Comparison of ENCODE assay signal across 17 cellular contexts in genomic region chr2:79099140-79099686, GRCh38. TPM values are rescaled to one million over a fixed set of nuclear protein-coding genes. Genes with fewer than 3 reads are reported as not detected.
DNase-seq lines count a peak whose midpoint lies in the region; ATAC-seq and TF ChIP-seq lines count a peak whose summit lies in the region.
"Had no signal": no experiment of that assay in that cellular context is flagged by ENCODE, and none has a peak within 500 bp of the region (broad histone marks: within the 10 kb centered on the region; RNA-seq: fewer than 3 reads in every experiment).

No MANE protein-coding gene starts in this region.

- CTCF ChIA-PET in OCI-LY7 (lab: Charles Lee; ENCODE audit: unreplicated experiment) (no interaction called here), SK-N-SH (lab: Yijun Ruan, JAX) (no interaction called here)

- TF ChIP-seq EP300 in SK-N-SH (IDR thresholded peaks at IDR 0.05; ENCODE audit: borderline replicate concordance in 1 of 2, low read depth in 1 of 2, low read length in 1 of 2): no peak

- H3K4me1 ChIP-seq in BLaER1: peaks cover 30% of the 10 kb centered on the region
- peaks cover 26% of the 10 kb centered on the region for H3K4me1 ChIP-seq in OCI-LY7 (ENCODE audit: insufficient read depth, low read length, poor library complexity, severe bottlenecking)
- no peaks in the 10 kb centered on the region for H3K4me1 ChIP-seq in SK-N-SH (ENCODE audit: control insufficient read depth in 1 of 2, insufficient read depth in 2 of 2, low read depth in 1 of 2, low read length in 1 of 2)
- peaks cover 0 to 6% (median 0%) of the 10 kb centered on the region in 4 donors for H3K4me1 ChIP-seq in Peyer's patch

- TF ChIP-seq CTCF in OCI-LY7 (conservative IDR thresholded peaks at IDR 0.05; ENCODE audit: low read length) (no peak), SK-N-SH (IDR thresholded peaks at IDR 0.05) (no peak), Peyer's patch (IDR thresholded peaks at IDR 0.05) (no peak)

- H3K27ac ChIP-seq in BLaER1: peak overlapping the region; percentile 68
- peak overlapping the region; percentile 57 for H3K27ac ChIP-seq in OCI-LY7 (ENCODE audit: low read depth, low read length, poor library complexity, severe bottlenecking)
- no peak overlapping the region for H3K27ac ChIP-seq in SK-N-SH (ENCODE audit: low read depth in 2 of 2, low read length in 1 of 2)
- H3K27ac ChIP-seq in Peyer's patch: no peak overlapping the region
- H3K27ac ChIP-seq: GM23248 had no signal

- no peak overlapping the region for H3K9ac ChIP-seq in BLaER1
- H3K9ac ChIP-seq in SK-N-SH: no peak overlapping the region
- H3K9ac ChIP-seq: GM23248 had no signal

- H3K4me3 ChIP-seq in BLaER1 (no peak overlapping the region), OCI-LY7 (ENCODE audit: low read depth, low read length, poor library complexity, severe bottlenecking) (peak overlapping the region; percentile 38), SK-N-SH (ENCODE audit: low read depth in 2 of 2, low read length in 1 of 2) (no peak overlapping the region), Peyer's patch (no peak overlapping the region)
- H3K4me3 ChIP-seq: GM23248 had no signal

- TF ChIP-seq POLR2A in Peyer's patch (IDR thresholded peaks at IDR 0.05): no peak

- intact Hi-C loops in OCI-LY7 (cut with micrococcal nuclease; ENCODE audit: unreplicated experiment): no loop called here

- POLR2A ChIA-PET in OCI-LY7 (lab: Charles Lee): interaction anchor here (0.6 to 1.6 kb wide), 4 partner anchors 17 to 1651 kb away, joined by 3 to 4 read pairs (median 3); no protein-coding TSS in a partner anchor
- POLR2A ChIA-PET in SK-N-SH (lab: Yijun Ruan, JAX): no interaction called here

- no peak for TF ChIP-seq RAD21 in SK-N-SH (IDR thresholded peaks at IDR 0.05; ENCODE audit: low read length)

- peak overlapping the region; percentile 82 to 98 (median 97) for H3K27ac Mint-ChIP-seq in naive B cell
- H3K27ac Mint-ChIP-seq: CD14-positive monocyte; CD8-positive, alpha-beta T cell; H9 had no signal

- H3K27me3 ChIP-seq in BLaER1 (no peaks in the 10 kb centered on the region), SK-N-SH (ENCODE audit: insufficient read depth) (no peaks in the 10 kb centered on the region), Peyer's patch (no peaks in the 10 kb centered on the region)

- H3K27me3 Mint-ChIP-seq in naive B cell: no peaks in the 10 kb centered on the region

- H3K9me3 ChIP-seq in BLaER1: peaks cover 13% of the 10 kb centered on the region; the same call in 1 of the 2 replicates
- H3K9me3 ChIP-seq in OCI-LY7 (ENCODE audit: low read length): peaks cover 11% of the 10 kb centered on the region; the same call in 1 of the 2 replicates
- H3K9me3 ChIP-seq in SK-N-SH: no peaks in the 10 kb centered on the region
- H3K9me3 ChIP-seq in Peyer's patch: no peaks in the 10 kb centered on the region

- H3K79me2 ChIP-seq in OCI-LY7 (ENCODE audit: insufficient read depth, low read depth, low read length) (no peaks in the 10 kb centered on the region), SK-N-SH (ENCODE audit: insufficient read depth) (no peaks in the 10 kb centered on the region)

- H3K9me3 Mint-ChIP-seq in naive B cell: peaks cover 7 to 24% (median 15%) of the 10 kb centered on the region in 7 donors

- H2AFZ ChIP-seq in OCI-LY7 (ENCODE audit: low read length) (peak overlapping the region; percentile 96), SK-N-SH (ENCODE audit: low read depth) (no peak overlapping the region)
- H2AFZ ChIP-seq: GM23248 had no signal

- peak; percentile 42 to 44 for ATAC-seq in naive B cell (ENCODE audit: low read depth in 2 of 2)
- no peak for ATAC-seq in GM19452 (IDR thresholded peaks at IDR 0.05; ENCODE audit: unreplicated experiment)
- ATAC-seq: CD8-positive, alpha-beta T cell had no signal

- BruUV-seq in OCI-LY7 (replicated peaks; lab: Mats Ljungman, UMichigan): no TSS peak

- no peaks in the 10 kb centered on the region for H3K36me3 ChIP-seq in BLaER1
- peaks cover 5% of the 10 kb centered on the region; the same call in 1 of the 2 replicates for H3K36me3 ChIP-seq in OCI-LY7 (ENCODE audit: insufficient read depth, low read length)
- H3K36me3 ChIP-seq in SK-N-SH (replicated peaks in 1 of 2; ENCODE audit: control insufficient read depth in 1 of 2, insufficient read depth in 2 of 2, low read length in 1 of 2): no peaks in the 10 kb centered on the region
- H3K36me3 ChIP-seq in Peyer's patch: no peaks in the 10 kb centered on the region

- peaks cover 0 to 11% of the 10 kb centered on the region in 2 donors for H3K36me3 Mint-ChIP-seq in naive B cell
- H3K36me3 Mint-ChIP-seq: CD14-positive monocyte; CD8-positive, alpha-beta T cell had no signal

- no peaks in the 10 kb centered on the region for H3K9me2 ChIP-seq in OCI-LY7 (ENCODE audit: insufficient read depth, low read length)
- no peaks in the 10 kb centered on the region for H3K9me2 ChIP-seq in SK-N-SH

- peak; percentile 20 for DNase-seq in MV-4-11 (lab: John Stamatoyannopoulos, UW)
- DNase-seq in OCI-LY7 (ENCODE audit: low spot score): peak; percentile 45
- peak; percentile 48 for DNase-seq in naive B cell
- DNase-seq in SK-N-SH: no peak
- no peak for DNase-seq in NCI-H1417 (lab: John Stamatoyannopoulos, UW)
- no peak for DNase-seq in Peyer's patch
- DNase-seq: 8988T; AML-193; CD8-positive, alpha-beta T cell; COR-L47; DND-41; GDM1; GM23248; H9 had no signal

- peaks cover 23 to 35% (median 33%) of the 10 kb centered on the region in 3 donors for H3K4me1 Mint-ChIP-seq in naive B cell
- H3K4me1 Mint-ChIP-seq: CD14-positive monocyte had no signal

- H4K20me1 ChIP-seq in BLaER1 (no peaks in the 10 kb centered on the region), OCI-LY7 (ENCODE audit: insufficient read depth, low read length) (no peaks in the 10 kb centered on the region), SK-N-SH (ENCODE audit: insufficient read depth) (no peaks in the 10 kb centered on the region)

- H3F3A ChIP-seq in SK-N-SH (replicated peaks; ENCODE audit: insufficient read depth): no peaks in the 10 kb centered on the region

- peak overlapping the region in 7 of 8 donors; percentile 3 to 84 (median 67) for H3K4me3 Mint-ChIP-seq in naive B cell
- H3K4me3 Mint-ChIP-seq: CD14-positive monocyte; CD8-positive, alpha-beta T cell; H9 had no signal

- H3K4me2 ChIP-seq in BLaER1: peak overlapping the region; percentile 75
- H3K4me2 ChIP-seq in OCI-LY7 (ENCODE audit: low read length): peak overlapping the region; percentile 61
- H3K4me2 ChIP-seq in SK-N-SH: no peak overlapping the region

- WGBS in SK-N-SH (ENCODE audit: low lambda C conversion rate): 32% methylated on average over 7 of the region's 7 CpGs

TF ChIP-seq in SK-N-SH, 30 proteins besides CTCF, POLR2A, EP300 and RAD21:
- TF ChIP-seq YY1 (IDR thresholded peaks at IDR 0.05; ENCODE audit: low read depth): no peak
- TF ChIP-seq CHD2 (IDR thresholded peaks at IDR 0.05; ENCODE audit: low read length, partially characterized antibody): no peak
- no peak for TF ChIP-seq POLR2AphosphoS5 (IDR thresholded peaks at IDR 0.05; ENCODE audit: low read depth, low read length)
- no peak for TF ChIP-seq NRF1 (IDR thresholded peaks at IDR 0.05; ENCODE audit: low read depth, low read length)
- no peak for TF ChIP-seq RFX5 (IDR thresholded peaks at IDR 0.05; ENCODE audit: low read length)
- no peak for TF ChIP-seq RXRA (IDR thresholded peaks at IDR 0.05; ENCODE audit: borderline replicate concordance, low read depth)
- no peak for TF ChIP-seq SIN3A (IDR thresholded peaks at IDR 0.05; ENCODE audit: borderline replicate concordance, low read depth, low read length)
- no peak for TF ChIP-seq EZH2phosphoT487 (IDR thresholded peaks at IDR 0.05; ENCODE audit: borderline replicate concordance, low read depth)
- TF ChIP-seq FOSL2 (IDR thresholded peaks at IDR 0.05; ENCODE audit: borderline replicate concordance, low read depth): no peak
- TF ChIP-seq TAF1 (IDR thresholded peaks at IDR 0.05; ENCODE audit: borderline replicate concordance, low read depth, low read length): no peak
TF ChIP-seq in SK-N-SH: peak in this region for 0.

RNA-seq across cellular contexts. Expression of gene REG1B, which starts 11.4 kb away (rescaled TPM):
- not detected in 2 replicates for total RNA-seq in OCI-LY7 (2014; rRNA removed; shearing (Covaris generic))
- total RNA-seq in OCI-LY7 (2022) (not detected in 2 replicates), Peyer's patch (1,000 to 10,000 TPM in 1 of 4 donors, 100 to 1,000 TPM in 1, 10 to 100 TPM in 2; 45.4 to 2,308 (median 89.0) TPM)
- polyA plus RNA-seq in naive B cell (ENCODE audit: low read depth in 6 of 6) (not detected), SK-N-SH (2012; rRNA removed) (not detected in 2 replicates)
- polyA plus RNA-seq in SK-N-SH (2012; cell fraction: cytosol; rRNA removed): not detected in 2 replicates
- not detected in 2 replicates for polyA plus RNA-seq in SK-N-SH (2012; cell fraction: nucleus; rRNA removed)
- total RNA-seq: CD8-positive, alpha-beta T cell; GM23248; H9 had no signal
- polyA plus RNA-seq: CD14-positive monocyte, GM23248 had no signal

RNA-seq across cellular contexts. Expression of gene REG1A, which starts 21.1 kb away (rescaled TPM):
- total RNA-seq in OCI-LY7 (2014; rRNA removed; shearing (Covaris generic)): not detected in 2 replicates
- total RNA-seq in OCI-LY7 (2022): not detected in 2 replicates
- not detected for polyA plus RNA-seq in naive B cell (ENCODE audit: low read depth in 6 of 6)
- not detected in 2 replicates for polyA plus RNA-seq in SK-N-SH (2012; rRNA removed)
- polyA plus RNA-seq in SK-N-SH (2012; cell fraction: cytosol; rRNA removed): not detected in 2 replicates
- polyA plus RNA-seq in SK-N-SH (2012; cell fraction: nucleus; rRNA removed): not detected in 2 replicates
- total RNA-seq in Peyer's patch: 1,000 to 10,000 TPM in 2 of 4 donors, 100 to 1,000 TPM in 2; 609 to 3,417 (median 985) TPM
- total RNA-seq: CD8-positive, alpha-beta T cell; GM23248; H9 had no signal
- polyA plus RNA-seq: CD14-positive monocyte, GM23248 had no signal

Comparison
In these comparisons a context has a peak if more than half of its experiments do, and no peak if none do; other contexts are left out.
1. H3K27ac ChIP-seq: peak in BLaER1 (single experiment) and OCI-LY7 (single experiment); none in SK-N-SH (0 of 2) and Peyer's patch (0 of 4).
2. DNase-seq: peak in MV-4-11 (single experiment), OCI-LY7 (single experiment) and naive B cell (single experiment); none in SK-N-SH (single experiment), NCI-H1417 (0 of 3) and Peyer's patch (0 of 3).
3. RNA of gene REG1B, which starts 11.4 kb away (total RNA-seq): 45.4 to 2,308 TPM in Peyer's patch; not detected in OCI-LY7; every median in the first group is over 10 times any median in the second.
4. RNA of gene REG1A, which starts 21.1 kb away (total RNA-seq): 609 to 3,417 TPM in Peyer's patch; not detected in OCI-LY7; every median in the first group is over 100 times any median in the second.